Comparison of ENCODE assay signal across 8 cellular contexts in the genomic region with DNA sequence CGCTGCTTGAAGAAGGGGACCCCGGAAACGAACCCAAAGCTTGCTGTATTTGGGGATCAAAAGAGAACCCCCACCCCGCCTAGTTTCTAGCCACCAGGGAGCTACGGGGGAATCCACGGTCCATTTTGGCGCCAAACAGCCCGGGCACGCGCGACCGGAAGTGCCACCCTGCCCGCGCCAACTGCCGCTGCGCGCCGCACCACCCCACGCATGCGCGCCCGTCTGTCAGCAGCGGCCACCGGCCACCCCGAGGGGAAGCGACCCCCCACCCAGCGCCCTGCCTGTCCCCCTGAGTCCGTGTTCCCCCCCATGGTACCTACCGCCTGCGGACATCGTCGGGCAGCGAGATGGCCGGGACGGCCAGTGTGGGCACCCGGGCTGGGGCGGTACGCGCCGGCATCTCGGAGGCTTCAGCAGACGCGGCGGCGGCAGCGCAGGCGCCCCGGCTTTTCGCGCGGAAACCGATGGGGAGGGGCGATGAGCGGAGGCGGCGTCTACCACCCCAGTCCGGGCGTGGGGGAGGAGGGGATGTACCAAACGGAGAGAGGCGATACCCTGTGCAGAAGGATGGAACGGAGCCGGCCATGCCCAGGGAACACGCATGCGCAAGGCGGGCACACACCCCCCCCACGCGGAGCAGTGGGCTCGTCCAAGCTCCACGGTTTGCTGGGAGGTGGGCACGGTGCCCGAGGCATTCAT. TPM values are rescaled to one million over a fixed set of nuclear protein-coding genes. Genes with fewer than 3 reads are reported as not detected.
DNase-seq lines count a peak whose midpoint lies in the region; ATAC-seq and TF ChIP-seq lines count a peak whose summit lies in the region.

A gene (minus strand): TSS at position 454 of the 699 bp plus-strand sequence. CDS start 54 bp downstream, at position 400.

- peak within 1 kb of the TSS; percentile 95 for H3K4me3 Mint-ChIP-seq in type B pancreatic cell

- peaks cover 0 to 10% of the 10 kb centered on the region in 2 donors for H3K4me1 ChIP-seq in adrenal gland (replicated peaks in 1 of 2)
- peaks cover 2 to 66% (median 33%) of the 10 kb centered on the region in 9 donors for H3K4me1 ChIP-seq in heart right ventricle

- H3K36me3 Mint-ChIP-seq in type B pancreatic cell, result no peaks in the 10 kb centered on the region

- H3K4me3 ChIP-seq in GM12875 (ENCODE audit: low read depth, low read length), result peak within 1 kb of the TSS; percentile 94
- peak within 1 kb of the TSS; percentile 18 to 95 (median 82) for H3K4me3 ChIP-seq in adrenal gland
- peak within 1 kb of the TSS; percentile 67 to 96 (median 84) for H3K4me3 ChIP-seq in heart right ventricle

- TF ChIP-seq POLR2A in adrenal gland (IDR thresholded peaks at IDR 0.05), result peak; percentile 26 to 66

- ATAC-seq in HG02798 (IDR thresholded peaks at IDR 0.05; ENCODE audit: poor library complexity, unreplicated experiment) (peak; percentile 89), heart right ventricle (peak; percentile 97 to 99 (median 97))

- H3K9me3 Mint-ChIP-seq in type B pancreatic cell, result no peaks in the 10 kb centered on the region

- peaks cover 6% of the 10 kb centered on the region for H3K4me1 Mint-ChIP-seq in type B pancreatic cell (ENCODE audit: unreplicated experiment)

- no peaks in the 10 kb centered on the region for H3K36me3 ChIP-seq in adrenal gland (replicated peaks in 1 of 2)
- H3K36me3 ChIP-seq in heart right ventricle, result peaks cover 0 to 26% (median 0%) of the 10 kb centered on the region in 9 donors

- peak within 1 kb of the TSS; percentile 19 to 90 (median 67) for H3K27ac ChIP-seq in adrenal gland
- H3K27ac ChIP-seq in heart right ventricle, result peak within 1 kb of the TSS; percentile 57 to 94 (median 88)

- 0 to 1% (median 0%) methylated on average over 5 to 71 of the region's 71 CpGs for WGBS in adrenal gland, 4 donors
- WGBS in heart right ventricle, 2 donors, result 0% methylated on average over 69 to 71 of the region's 71 CpGs

- peak; percentile 78 for DNase-seq in NCI-H146 treated with DMSO at 0.1 percent for 48 hours (lab: John Stamatoyannopoulos, UW; ENCODE audit: unreplicated experiment)
- peak; percentile 89 to 98 (median 93) for DNase-seq in T-helper 1 cell
- peak; percentile 94 to 98 (median 97) for DNase-seq in adrenal gland
- peak; percentile 95 to 96 for DNase-seq in heart right ventricle
- peak; percentile 96 to 99 (median 97) for DNase-seq in posterior cingulate gyrus
- peak; percentile 99 for DNase-seq in type B pancreatic cell (ENCODE audit: extremely low spot score, unreplicated experiment)

- H3K27ac Mint-ChIP-seq in type B pancreatic cell, result peak within 1 kb of the TSS; percentile 88

- intact Hi-C loops in adrenal gland (cut with DNase I) (loop anchor here in 1 of 2 donors (5.0 kb wide), 1 partner anchor 38 kb away; a partner anchor contains a TSS), heart right ventricle (cut with DNase I) (loop anchor here in 6 of 10 donors (2.0 to 10.0 kb wide), 6 partner anchors 33 to 70 kb away; a partner anchor contains a TSS), posterior cingulate gyrus (cut with DNase I) (loop anchor here (2.0 to 5.0 kb wide), 2 partner anchors 32 to 58 kb away; a partner anchor contains a TSS)

- no peaks in the 10 kb centered on the region for H3K27me3 Mint-ChIP-seq in type B pancreatic cell

- H3K9me3 ChIP-seq in adrenal gland (replicated peaks in 1 of 3), result no peaks in the 10 kb centered on the region
- H3K9me3 ChIP-seq in heart right ventricle, result no peaks in the 10 kb centered on the region

- H3K27me3 ChIP-seq in adrenal gland, result no peaks in the 10 kb centered on the region
- H3K27me3 ChIP-seq in heart right ventricle, result no peaks in the 10 kb centered on the region

- TF ChIP-seq CTCF in GM12875 (IDR thresholded peaks at IDR 0.05; ENCODE audit: borderline replicate concordance, insufficient read depth, low read depth, low read length) (no peak), adrenal gland (IDR thresholded peaks at IDR 0.05) (peak in 1 of 6 experiments; percentile 3), heart right ventricle (IDR thresholded peaks at IDR 0.05) (no peak), type B pancreatic cell (conservative IDR thresholded peaks at IDR 0.05) (no peak)

RNA-seq across cellular contexts. Expression of the gene that starts here (rescaled TPM):
- 10 to 100 TPM; 23.6 to 48.2 (median 35.2) TPM for total RNA-seq in adrenal gland
- polyA plus RNA-seq in adrenal gland, result 10 to 100 TPM; 35.5 to 49.7 (median 44.0) TPM
- total RNA-seq in heart right ventricle, result 10 to 100 TPM; 11.8 to 36.4 (median 21.6) TPM
- polyA plus RNA-seq in heart right ventricle, result 10 to 100 TPM; 20.9 to 34.7 TPM
- total RNA-seq in type B pancreatic cell (ENCODE audit: low replicate concordance), result 85.0 and 167 TPM in 2 replicates

Comparison
In these comparisons a context has a peak if more than half of its experiments do, and no peak if none do; other contexts are left out.
1. Peak in every context shown above with its lines: DNase-seq, ATAC-seq, H3K4me3 ChIP-seq and H3K27ac ChIP-seq.